13 cellular contexts compared by ENCODE assay signal in the genomic region with DNA sequence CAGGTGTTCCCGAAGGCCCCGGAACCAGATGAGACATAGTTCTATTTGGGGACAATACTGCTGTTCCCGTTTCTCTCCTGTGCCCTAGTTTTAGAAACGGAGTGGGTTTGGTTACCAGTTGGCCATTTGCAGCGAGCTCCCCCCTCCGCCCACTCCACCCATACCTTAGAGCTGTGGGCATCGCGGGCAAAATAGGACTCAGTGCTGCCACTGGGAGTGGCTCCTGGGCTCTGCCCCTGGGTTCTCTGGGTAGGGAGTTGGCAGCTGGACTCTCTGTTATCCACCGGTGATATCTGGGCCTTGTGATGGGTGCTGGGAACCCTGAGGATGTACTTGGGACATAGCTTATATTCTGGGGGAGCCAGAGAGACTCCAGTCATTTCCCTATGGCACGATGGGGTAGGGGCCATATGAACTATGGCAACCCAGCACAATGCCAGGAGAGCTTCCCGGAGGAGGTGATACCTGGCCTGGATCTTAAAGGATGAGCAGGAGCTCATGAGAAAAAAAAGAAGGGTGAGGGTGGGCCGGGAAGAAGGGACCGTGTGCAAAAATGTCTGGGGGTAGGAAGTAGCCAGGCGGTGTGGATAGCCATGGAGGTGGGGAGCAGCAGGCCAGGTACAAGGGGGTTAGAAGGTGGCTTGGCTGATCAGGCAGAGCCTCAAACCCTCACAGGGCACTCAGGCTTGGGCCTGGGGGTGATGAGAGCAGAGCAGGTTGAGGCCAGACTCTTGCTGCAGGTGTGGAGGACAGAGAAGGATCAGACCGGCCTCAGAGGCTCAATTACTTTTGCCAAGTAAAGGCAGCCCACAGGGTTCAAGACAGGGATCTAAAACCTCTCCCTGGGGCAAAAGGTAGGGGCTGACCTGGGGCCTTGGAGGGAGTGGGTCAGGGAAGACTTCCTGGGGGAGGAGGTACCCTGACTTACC. TPM values are rescaled to one million over a fixed set of nuclear protein-coding genes. Genes with fewer than 3 reads are reported as not detected.
DNase-seq lines count a peak whose midpoint lies in the region; ATAC-seq and TF ChIP-seq lines count a peak whose summit lies in the region.
"Had no signal": no experiment of that assay in that cellular context is flagged by ENCODE, and none has a peak within 500 bp of the region (broad histone marks: within the 10 kb centered on the region; RNA-seq: fewer than 3 reads in every experiment).

No MANE protein-coding gene starts in this region.

- DNase-seq in Peyer's patch (peak in 2 of 3 donors; percentile 43 to 53), tibial artery (no peak), DMS79 treated with DMSO at 0.1 percent for 48 hours (lab: John Stamatoyannopoulos, UW) (no peak), NCI-H526 treated with DMSO at 0.1 percent for 48 hours (lab: John Stamatoyannopoulos, UW) (no peak), Right ventricle myocardium inferior (ENCODE audit: missing footprints) (no peak)
- DNase-seq: activated CD4-positive, alpha-beta T cell treated with anti-CD3 and anti-CD28 coated beads, Interleukin-2, amount 50 U/mL, for 1 hour; activated T-cell treated with anti-CD3 and anti-CD28 coated beads, Interleukin-2, amount 50 U/mL, for 24 hours; amniotic stem cell; CD4-positive, alpha-beta memory T cell; NCI-H2081 had no signal

- H3K27me3 ChIP-seq in Peyer's patch: no peaks in the 10 kb centered on the region
- no peaks in the 10 kb centered on the region for H3K27me3 ChIP-seq in muscle layer of duodenum (ENCODE audit: low read depth, low read length)
- H3K27me3 ChIP-seq in tibial artery: no peaks in the 10 kb centered on the region
- H3K27me3 ChIP-seq: ovary had no signal

- no peaks in the 10 kb centered on the region for H3K9me3 ChIP-seq in Peyer's patch
- no peaks in the 10 kb centered on the region for H3K9me3 ChIP-seq in muscle layer of duodenum (ENCODE audit: control insufficient read depth in 1 of 2, low read length in 2 of 2)
- H3K9me3 ChIP-seq in tibial artery: no peaks in the 10 kb centered on the region
- H3K9me3 ChIP-seq: ovary had no signal

- TF ChIP-seq POLR2A in Peyer's patch (IDR thresholded peaks at IDR 0.05): no peak

- H3K4me1 ChIP-seq in Peyer's patch (peaks cover 0 to 54% (median 0%) of the 10 kb centered on the region in 4 donors), muscle layer of duodenum (ENCODE audit: control insufficient read depth in 1 of 2, insufficient read depth in 2 of 2, low read length in 2 of 2) (peaks cover 24 to 32% of the 10 kb centered on the region in 2 donors), tibial artery (peaks cover 0 to 71% (median 52%) of the 10 kb centered on the region in 4 donors)

- TF ChIP-seq CTCF in Peyer's patch (IDR thresholded peaks at IDR 0.05) (peak in 1 of 6 experiments; percentile 9), tibial artery (IDR thresholded peaks at IDR 0.05) (no peak)

- no peak for ATAC-seq in Right ventricle myocardium inferior

- H3K36me3 ChIP-seq in Peyer's patch (peaks cover 0 to 17% (median 0%) of the 10 kb centered on the region in 3 donors), muscle layer of duodenum (ENCODE audit: control insufficient read depth in 1 of 2, insufficient read depth in 2 of 2, low read length in 2 of 2) (peaks cover 0 to 23% of the 10 kb centered on the region in 2 donors), tibial artery (peaks cover 0 to 21% (median 8%) of the 10 kb centered on the region in 3 donors)
- H3K36me3 ChIP-seq: ovary had no signal

- peak overlapping the region in 3 of 4 donors; percentile 27 to 81 (median 55) for H3K27ac ChIP-seq in Peyer's patch
- peak overlapping the region; percentile 29 for H3K27ac ChIP-seq in cingulate gyrus (ENCODE audit: low read depth, low read length)
- H3K27ac ChIP-seq in muscle layer of duodenum (ENCODE audit: low read length): peak overlapping the region; percentile 16
- H3K27ac ChIP-seq in tibial artery: peak overlapping the region; percentile 48 to 60
- H3K27ac ChIP-seq: ovary had no signal

- H3K4me3 ChIP-seq in Peyer's patch: peak overlapping the region in 2 of 4 donors; percentile 12 to 20
- peak overlapping the region in 1 of 2 donors; percentile 9 for H3K4me3 ChIP-seq in muscle layer of duodenum (ENCODE audit: low read depth in 1 of 2, low read length in 2 of 2)
- no peak overlapping the region for H3K4me3 ChIP-seq in tibial artery
- H3K4me3 ChIP-seq: ovary had no signal

- intact Hi-C loops in tibial artery (cut with DNase I; ENCODE audit: low total_unique reads) (no loop called here), Right ventricle myocardium inferior (cut with DNase I) (no loop called here)

RNA-seq across cellular contexts. Expression of a gene that starts 9.6 kb away (rescaled TPM):
- 100 to 1,000 TPM in 3 of 4 donors, 10 to 100 TPM in 1; 85.8 to 187 (median 146) TPM for total RNA-seq in Peyer's patch
- 6.0 TPM for total RNA-seq in Right ventricle myocardium inferior

Comparison
In these comparisons a context has a peak if more than half of its experiments do, and no peak if none do; other contexts are left out.
1. DNase-seq: peak in Peyer's patch (2 of 3); none in tibial artery (0 of 2), DMS79 treated with DMSO at 0.1 percent for 48 hours (single experiment), NCI-H526 treated with DMSO at 0.1 percent for 48 hours (single experiment) and Right ventricle myocardium inferior (single experiment).
2. RNA of a gene that starts 9.6 kb away (total RNA-seq): 85.8 to 187 TPM in Peyer's patch; 6.0 TPM in Right ventricle myocardium inferior (single experiment); every median in the first group is over 10 times any median in the second.
3. Peak in every context shown above with its lines, with median percentiles within 50 percentile points of each other: H3K27ac ChIP-seq.